ENCODE assay signal across 8 cellular contexts in genomic region chr7:112516418-112516817, GRCh38. TPM values are rescaled to one million over a fixed set of nuclear protein-coding genes. Genes with fewer than 3 reads are reported as not detected.
DNase-seq lines count a peak whose midpoint lies in the region; ATAC-seq, FAIRE-seq and TF ChIP-seq lines count a peak whose summit lies in the region.
"Not testable (repeated sequence)": the region's sequence is repeated elsewhere in the genome, so short reads cannot be mapped to it uniquely, and the experiment has no call there.
"Had no signal": no experiment of that assay in that cellular context is flagged by ENCODE, and none has a peak within 500 bp of the region (broad histone marks: within the 10 kb centered on the region; RNA-seq: fewer than 3 reads in every experiment).

No MANE protein-coding gene starts in this region.

- not testable (repeated sequence) for H3K79me2 ChIP-seq in endothelial cell of umbilical vein (ENCODE audit: control insufficient read depth, insufficient read depth, low read length); neural cell (replicated peaks; ENCODE audit: insufficient read depth, low read length)

- not testable (repeated sequence) for H3K27ac Mint-ChIP-seq in WTC11; chondrocyte (ENCODE audit: unreplicated experiment)

- not testable (repeated sequence) for H4K20me1 ChIP-seq in endothelial cell of umbilical vein (replicated peaks; ENCODE audit: control insufficient read depth, extremely low read depth, insufficient read depth, low read length); neural cell (ENCODE audit: insufficient read depth)

- H3K27me3 ChIP-seq in endothelial cell of umbilical vein (ENCODE audit: control insufficient read depth in 2 of 2, insufficient read depth in 2 of 2, low read length in 2 of 2) (peaks cover 3 to 24% of the 10 kb centered on the region in 2 experiments), esophagus muscularis mucosa (peaks cover 0 to 12% (median 0%) of the 10 kb centered on the region in 4 donors)
- not testable (repeated sequence) for H3K27me3 ChIP-seq in neural cell (ENCODE audit: insufficient read depth, low read depth, low read length)

- not testable (repeated sequence) for TF ChIP-seq RAD21 in neural cell (conservative IDR thresholded peaks at IDR 0.05)

- not testable (repeated sequence) for H3K36me3 ChIP-seq in endothelial cell of umbilical vein (ENCODE audit: control insufficient read depth in 2 of 2, extremely low read depth in 1 of 2, insufficient read depth in 2 of 2, low read length in 2 of 2); esophagus muscularis mucosa; neural cell (ENCODE audit: insufficient read depth, low read length)

- not testable (repeated sequence) for H3K36me3 Mint-ChIP-seq in WTC11; chondrocyte (ENCODE audit: low read depth)

- H3K9ac ChIP-seq in endothelial cell of umbilical vein (replicated peaks; ENCODE audit: extremely low read depth, insufficient read depth, low read length); neural cell (ENCODE audit: low read length): not testable (repeated sequence)

- dilution Hi-C loops in endothelial cell of umbilical vein (cut with MboI; ENCODE audit: extremely low pct_ligation_motif_present, low sequenced_read_pairs): not testable (repeated sequence)

- not testable (repeated sequence) for H3F3A ChIP-seq in neural cell (ENCODE audit: insufficient read depth, low read length, poor library complexity, severe bottlenecking)

- not testable (repeated sequence) for H3K4me2 ChIP-seq in endothelial cell of umbilical vein (ENCODE audit: insufficient read depth, low read length); neural cell (ENCODE audit: low read length)

- H3K9me2 ChIP-seq in neural cell (ENCODE audit: insufficient read depth, low read length): not testable (repeated sequence)

- 84% methylated on average over 5 of the region's 5 CpGs for WGBS in esophagus muscularis mucosa

- intact Hi-C loops in endothelial cell of umbilical vein (cut with micrococcal nuclease); esophagus muscularis mucosa (cut with DNase I): not testable (repeated sequence)

- not testable (repeated sequence) for TF ChIP-seq POLR2A in endothelial cell of umbilical vein (IDR thresholded peaks at IDR 0.05; ENCODE audit: low read depth, low read length); esophagus muscularis mucosa (IDR thresholded peaks at IDR 0.05; ENCODE audit: low read depth)

- not testable (repeated sequence) for H3K9me3 Mint-ChIP-seq in WTC11; chondrocyte (ENCODE audit: low read depth)

- not testable (repeated sequence) for H3K27me3 Mint-ChIP-seq in WTC11 (ENCODE audit: low read depth)
- peaks cover 34% of the 10 kb centered on the region for H3K27me3 Mint-ChIP-seq in chondrocyte (ENCODE audit: low read depth)

- not testable (repeated sequence) for H3K4me3 ChIP-seq in endothelial cell of umbilical vein (replicated peaks in 1 of 3; ENCODE audit: insufficient read depth in 1 of 3, low read depth in 1 of 3, low read length in 3 of 3); esophagus muscularis mucosa; neural cell (ENCODE audit: low read length)

- not testable (repeated sequence) for TF ChIP-seq EP300 in esophagus muscularis mucosa (IDR thresholded peaks at IDR 0.05); neural cell (conservative IDR thresholded peaks at IDR 0.05; ENCODE audit: poor library complexity, severe bottlenecking)

- FAIRE-seq in endothelial cell of umbilical vein (lab: Jason Lieb, UNC): peak; percentile 33

- not testable (repeated sequence) for H3K4me3 Mint-ChIP-seq in WTC11; chondrocyte (ENCODE audit: unreplicated experiment)

- H3K27ac ChIP-seq in endothelial cell of umbilical vein (ENCODE audit: insufficient read depth, low read depth, low read length); esophagus muscularis mucosa (replicated peaks in 1 of 4): not testable (repeated sequence)
- H3K27ac ChIP-seq in neural cell (ENCODE audit: low read length): peak overlapping the region; percentile 15

- peak; percentile 41 for ATAC-seq in WTC11

- POLR2A ChIA-PET in WTC11 (lab: Charles Lee); endothelial cell of umbilical vein (lab: Charles Lee): not testable (repeated sequence)

- not testable (repeated sequence) for H3K4me1 ChIP-seq in endothelial cell of umbilical vein (ENCODE audit: control insufficient read depth, extremely low read depth, insufficient read depth, low read length); esophagus muscularis mucosa

- not testable (repeated sequence) for H3K9me1 ChIP-seq in endothelial cell of umbilical vein (replicated peaks; ENCODE audit: control insufficient read depth, extremely low read depth, insufficient read depth, low read length)

- H3K9me3 ChIP-seq in endothelial cell of umbilical vein (replicated peaks; ENCODE audit: control insufficient read depth, insufficient read depth, low read length); esophagus muscularis mucosa; neural cell (ENCODE audit: low read length): not testable (repeated sequence)

- DNase-seq in HT1080 (ENCODE audit: low read depth) (peak; percentile 42), endothelial cell of umbilical vein (ENCODE audit: low read depth, low spot score) (peak; percentile 40), esophagus muscularis mucosa (ENCODE audit: extremely low spot score) (peak; percentile 19), islet precursor cell (peak; percentile 20)
- DNase-seq in WTC11 (ENCODE audit: low spot score); chondrocyte (ENCODE audit: low spot score): not testable (repeated sequence)

- CTCF ChIA-PET in WTC11 (lab: Charles Lee): interaction anchor here (1.0 to 1.1 kb wide), 2 partner anchors 13 to 36 kb away, joined by 3 to 4 read pairs; partner anchors contain the start of gene LSMEM1
- CTCF ChIA-PET in endothelial cell of umbilical vein (lab: Charles Lee): not testable (repeated sequence)

- TF ChIP-seq CTCF in WTC11 (IDR thresholded peaks at IDR 0.05); endothelial cell of umbilical vein (IDR thresholded peaks at IDR 0.05; ENCODE audit: extremely low read depth in 1 of 2, insufficient read depth in 1 of 2, low read depth in 1 of 2, low read length in 2 of 2); esophagus muscularis mucosa (IDR thresholded peaks at IDR 0.05): not testable (repeated sequence)
- TF ChIP-seq CTCF in chondrocyte (IDR thresholded peaks at IDR 0.05) (peak; percentile 5), neural cell (IDR thresholded peaks at IDR 0.05; ENCODE audit: poor library complexity, severe bottlenecking) (peak; percentile 32)

- not testable (repeated sequence) for BruUV-seq in endothelial cell of umbilical vein (replicated peaks; lab: Mats Ljungman, UMichigan)

- not testable (repeated sequence) for H2AFZ ChIP-seq in endothelial cell of umbilical vein (ENCODE audit: low read depth, low read length)
- H2AFZ ChIP-seq in neural cell (ENCODE audit: low read depth, low read length): peak overlapping the region; percentile 21

- not testable (repeated sequence) for H3K4me1 Mint-ChIP-seq in WTC11; chondrocyte (ENCODE audit: low read depth)

RNA-seq across cellular contexts. Expression of gene LSMEM1, which starts 35.6 kb away (rescaled TPM):
- total RNA-seq in HT1080 (2014; rRNA removed; shearing (Covaris generic)): 0.37 and 0.43 TPM in 2 replicates
- polyA plus RNA-seq in HT1080 (2015; cell fraction: cytosol; rRNA removed): 0.17 and 0.50 TPM in 2 replicates
- polyA plus RNA-seq in HT1080 (2015; cell fraction: nucleus; rRNA removed): 1.4 and 4.2 TPM in 2 replicates
- total RNA-seq in WTC11 (2021) (0.96 to 1.1 TPM (median 1.1 TPM) in 3 replicates), chondrocyte (1.5 to 4.0 TPM (median 3.3 TPM) in 3 replicates), endothelial cell of umbilical vein (1.6 and 1.7 TPM in 2 replicates), esophagus muscularis mucosa (1 to 10 TPM in 1 of 4 donors, under 1 TPM in 3; 0.75 to 2.1 (median 0.91) TPM)
- polyA plus RNA-seq in endothelial cell of umbilical vein (0.21 and 0.22 TPM in 2 replicates), neural cell (6.9 and 17.6 TPM in 2 replicates)
- 0.12 and 0.21 TPM in 2 replicates for polyA plus RNA-seq in endothelial cell of umbilical vein (2011; cell fraction: cytosol; rRNA removed)
- 2.3 and 2.5 TPM in 2 replicates for polyA plus RNA-seq in endothelial cell of umbilical vein (2011; cell fraction: nucleus; rRNA removed)
- 0.29 and 0.80 TPM in 2 replicates for polyA plus RNA-seq in endothelial cell of umbilical vein (2012)
- polyA minus RNA-seq in endothelial cell of umbilical vein (0.15 and 0.89 TPM in 2 replicates), neural cell (1.9 and 4.4 TPM in 2 replicates)
- not detected for polyA minus RNA-seq in endothelial cell of umbilical vein (2011; cell fraction: cytosol; rRNA and poly(A)+ RNA removed)
- polyA minus RNA-seq in endothelial cell of umbilical vein (2011; cell fraction: nucleus; rRNA and poly(A)+ RNA removed): 1.9 and 2.7 TPM in 2 replicates
- total RNA-seq: G401 had no signal
